In the genomic region with DNA sequence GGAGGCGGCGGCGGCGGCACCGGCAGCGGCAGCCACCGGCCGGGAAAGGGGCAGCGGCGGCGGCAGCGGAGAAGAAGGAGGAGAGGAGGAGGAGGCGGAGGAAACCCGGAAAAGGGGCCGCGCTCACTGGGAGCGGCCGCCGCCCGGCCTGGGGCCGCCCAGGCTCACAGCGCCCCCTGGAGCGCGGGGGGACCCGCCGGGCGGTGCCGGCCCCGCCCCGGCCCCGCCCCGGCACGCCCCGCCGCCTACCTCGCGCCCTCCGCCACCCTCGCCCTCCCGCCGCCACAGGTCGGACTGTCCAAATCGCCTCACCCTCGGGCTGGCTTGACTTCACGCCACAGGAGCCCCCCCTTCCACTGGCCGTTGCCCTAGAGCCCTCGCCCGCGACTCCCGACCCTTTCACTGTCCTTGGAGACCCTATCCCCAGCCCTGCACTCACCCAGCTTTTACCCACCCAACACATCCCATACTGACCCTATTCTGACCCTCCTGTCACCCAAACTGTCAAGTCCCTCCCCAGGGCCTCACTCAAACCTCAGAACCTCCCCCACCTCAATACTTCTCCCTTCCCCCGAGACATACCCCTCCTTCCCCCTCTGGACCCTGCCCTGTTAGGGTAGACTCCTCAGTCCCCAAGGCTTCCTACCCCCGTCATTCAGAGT, we compare ENCODE assay signal across 8 cellular contexts. TPM values are rescaled to one million over a fixed set of nuclear protein-coding genes. Genes with fewer than 3 reads are reported as not detected.
DNase-seq lines count a peak whose midpoint lies in the region; ATAC-seq lines count a peak whose summit lies in the region.

TSS of gene CSNK2A2 (minus strand) at position 85 of the 662 bp plus-strand sequence. CDS start 370 bp downstream, outside the sequence.

- H3K9me3 Mint-ChIP-seq in effector memory CD8-positive, alpha-beta T cell, result no peaks in the 10 kb centered on the region

- H3K4me2 ChIP-seq in mesenchymal stem cell (ENCODE audit: low read length, poor library complexity, severe bottlenecking), result peak within 1 kb of the TSS; percentile 95

- H2BK5ac ChIP-seq in mesenchymal stem cell (ENCODE audit: low read depth, low read length, poor library complexity, severe bottlenecking), result no peak within 1 kb of the TSS

- peak; percentile 81 for ATAC-seq in GM19035 (IDR thresholded peaks at IDR 0.05; ENCODE audit: unreplicated experiment)
- ATAC-seq in HG03342 (IDR thresholded peaks at IDR 0.05; ENCODE audit: unreplicated experiment), result peak; percentile 87
- ATAC-seq in effector memory CD8-positive, alpha-beta T cell (replicated peaks), result peak; percentile 97

- peak within 1 kb of the TSS; percentile 36 for H4K91ac ChIP-seq in mesenchymal stem cell (ENCODE audit: low read length)

- peak within 1 kb of the TSS; percentile 69 to 94 for H3K4me3 ChIP-seq in mesenchymal stem cell (ENCODE audit: insufficient read depth in 1 of 2, low read depth in 1 of 2, low read length in 2 of 2)

- H3K36me3 Mint-ChIP-seq in effector memory CD8-positive, alpha-beta T cell (ENCODE audit: insufficient read depth), result peaks cover 38% of the 10 kb centered on the region

- H3K9ac ChIP-seq in mesenchymal stem cell (ENCODE audit: low read length), result peak within 1 kb of the TSS; percentile 94

- H3K27me3 ChIP-seq in mesenchymal stem cell (ENCODE audit: control insufficient read depth in 1 of 2, insufficient read depth in 1 of 2, low read length in 2 of 2), result peaks cover 10 to 27% of the 10 kb centered on the region in 2 experiments

- WGBS in mesenchymal stem cell, result 5% methylated on average over 24 of the region's 52 CpGs

- peak within 1 kb of the TSS; percentile 42 to 63 for H3K4ac ChIP-seq in mesenchymal stem cell (ENCODE audit: low read depth in 1 of 2, low read length in 2 of 2)

- H3K27ac ChIP-seq in mesenchymal stem cell (ENCODE audit: low read length, poor library complexity, severe bottlenecking), result no peak within 1 kb of the TSS

- peaks cover 0 to 28% of the 10 kb centered on the region in 2 experiments for H3K36me3 ChIP-seq in mesenchymal stem cell (ENCODE audit: control insufficient read depth in 1 of 2, insufficient read depth in 2 of 2, low read depth in 1 of 2, low read length in 2 of 2)

- H3K23ac ChIP-seq in mesenchymal stem cell (ENCODE audit: low read length in 2 of 2), result peak within 1 kb of the TSS; percentile 7 to 92

- no peaks in the 10 kb centered on the region for H3K9me3 ChIP-seq in mesenchymal stem cell (ENCODE audit: control insufficient read depth, low read length)

- peak within 1 kb of the TSS; percentile 96 for H2BK15ac ChIP-seq in mesenchymal stem cell (ENCODE audit: low read depth, poor library complexity, severe bottlenecking)

- DNase-seq in AML-193 (lab: John Stamatoyannopoulos, UW), result peak; percentile 34 to 36
- DNase-seq in NCI-H82 treated with DMSO at 0.1 percent for 48 hours (lab: John Stamatoyannopoulos, UW; ENCODE audit: unreplicated experiment), result peak; percentile 3
- peak; percentile 39 to 51 for DNase-seq in activated CD8-positive, alpha-beta memory T cell treated with anti-CD3 and anti-CD28 coated beads for 4 hours (ENCODE audit: low read depth in 2 of 2)
- DNase-seq in effector memory CD8-positive, alpha-beta T cell, result peak; percentile 48 to 62 (median 54)
- DNase-seq in mesenchymal stem cell, result peak; percentile 70
- peak; percentile 61 for DNase-seq in stimulated activated CD8-positive, alpha-beta memory T cell treated with anti-CD3 and anti-CD28 coated beads, Interleukin-12 subunit alpha, Interleukin-12 subunit beta, amount 100 ng/mL, for 4 hours (ENCODE audit: low read depth)

- H3K27me3 Mint-ChIP-seq in effector memory CD8-positive, alpha-beta T cell, result peaks cover 27 to 32% of the 10 kb centered on the region in 2 donors

- H3K4me3 Mint-ChIP-seq in effector memory CD8-positive, alpha-beta T cell, result peak within 1 kb of the TSS; percentile 86 to 89

- peak within 1 kb of the TSS; percentile 98 for H4K8ac ChIP-seq in mesenchymal stem cell (ENCODE audit: low read length)

- peaks cover 4% of the 10 kb centered on the region for H3K79me1 ChIP-seq in mesenchymal stem cell (replicated peaks; ENCODE audit: low read length, poor library complexity, severe bottlenecking)

- H3K4me1 Mint-ChIP-seq in effector memory CD8-positive, alpha-beta T cell (ENCODE audit: low read depth in 2 of 2), result peaks cover 25 to 45% of the 10 kb centered on the region in 2 donors

- peak within 1 kb of the TSS; percentile 59 to 64 for H3K18ac ChIP-seq in mesenchymal stem cell (ENCODE audit: low read depth in 1 of 2, low read length in 2 of 2)

- peaks cover 11% of the 10 kb centered on the region for H3K4me1 ChIP-seq in mesenchymal stem cell (ENCODE audit: control insufficient read depth, insufficient read depth, low read depth, low read length)

- H3K27ac Mint-ChIP-seq in effector memory CD8-positive, alpha-beta T cell, result peak within 1 kb of the TSS; percentile 88 to 92

- H2BK12ac ChIP-seq in mesenchymal stem cell (ENCODE audit: low read length in 2 of 2), result no peak within 1 kb of the TSS

- H2BK120ac ChIP-seq in mesenchymal stem cell (ENCODE audit: low read depth, low read length), result peak within 1 kb of the TSS; percentile 42

- H3K14ac ChIP-seq in mesenchymal stem cell (ENCODE audit: low read length in 2 of 2), result peak within 1 kb of the TSS in 1 of 2 experiments; percentile 0

- H2AFZ ChIP-seq in mesenchymal stem cell (ENCODE audit: low read depth, low read length), result peak within 1 kb of the TSS; percentile 70

- H2AK5ac ChIP-seq in mesenchymal stem cell (ENCODE audit: low read length, severe bottlenecking), result no peak within 1 kb of the TSS

RNA-seq across cellular contexts. Expression of gene CSNK2A2, which starts in this region (rescaled TPM):
- polyA plus RNA-seq in mesenchymal stem cell (2013, experiment 1 of 2), result 47.4 TPM
- polyA plus RNA-seq in mesenchymal stem cell (2013, experiment 2 of 2), result 45.7 TPM

Comparison
In these comparisons a context has a peak if more than half of its experiments do, and no peak if none do; other contexts are left out.
1. DNase-seq: peak in every context shown above with its lines; median percentile 70 in mesenchymal stem cell; 61 in stimulated activated CD8-positive, alpha-beta memory T cell treated with anti-CD3 and anti-CD28 coated beads, Interleukin-12 subunit alpha, Interleukin-12 subunit beta, amount 100 ng/mL, for 4 hours; 54 in effector memory CD8-positive, alpha-beta T cell; 45 in activated CD8-positive, alpha-beta memory T cell treated with anti-CD3 and anti-CD28 coated beads for 4 hours; 35 in AML-193; 3 in NCI-H82 treated with DMSO at 0.1 percent for 48 hours.